ENCODE assay signal across 20 cellular contexts in genomic region chr20:16554766-16555543, GRCh38.
"Had no signal": no experiment of that assay in that cellular context is flagged by ENCODE, and none has a peak within 500 bp of the region (broad histone marks: within the 10 kb centered on the region; RNA-seq: fewer than 3 reads in every experiment).

No MANE protein-coding gene starts in this region.

- H3K36me3 ChIP-seq: breast epithelium, esophagus muscularis mucosa, heart left ventricle, prostate gland, sigmoid colon, upper lobe of right lung, WERI-Rb-1 had no signal

- H3K4me1 ChIP-seq: breast epithelium, prostate gland, testis had no signal

- H3K27me3 ChIP-seq: breast epithelium, dorsolateral prefrontal cortex, esophagus muscularis mucosa, heart left ventricle, sigmoid colon, testis, upper lobe of right lung had no signal

- H3K4me3 Mint-ChIP-seq: activated CD8-positive, alpha-beta T cell treated with anti-CD3 and anti-CD28 coated beads, Interleukin-2, amount 10 ng/mL, durations not matched to agents 7 days and 5 days; activated naive CD8-positive, alpha-beta T cell treated with anti-CD3 and anti-CD28 coated beads, Interleukin-2, amount 10 ng/mL, durations not matched to agents 7 days and 5 days; natural killer cell treated with Interleukin-12 subunit alpha and Interleukin-12 subunit beta and Interleukin-15 and Interleukin-18, amount 100 ng/mL, for 72 hours; stimulated activated naive CD8-positive, alpha-beta T cell treated with anti-CD3 and anti-CD28 coated beads, Interleukin-15, Interleukin-2, amounts not matched to agents 100 ng/mL and 50 ng/mL, for 24 hours had no signal

- H3K4me3 ChIP-seq: breast epithelium, dorsolateral prefrontal cortex, esophagus muscularis mucosa, heart left ventricle, prostate gland, sigmoid colon, testis, upper lobe of right lung had no signal

- H3K27ac ChIP-seq: breast epithelium, dorsolateral prefrontal cortex, esophagus muscularis mucosa, heart left ventricle, prostate gland, sigmoid colon, testis, upper lobe of right lung, WERI-Rb-1 had no signal

- H3K27me3 Mint-ChIP-seq: activated naive CD8-positive, alpha-beta T cell treated with anti-CD3 and anti-CD28 coated beads, Interleukin-2, amount 10 ng/mL, durations not matched to agents 7 days and 5 days; natural killer cell treated with Interleukin-12 subunit alpha and Interleukin-12 subunit beta and Interleukin-15 and Interleukin-18, amount 100 ng/mL, for 72 hours; stimulated activated naive CD8-positive, alpha-beta T cell treated with anti-CD3 and anti-CD28 coated beads, Interleukin-15, Interleukin-2, amounts not matched to agents 100 ng/mL and 50 ng/mL, for 24 hours had no signal

- H3K4me1 Mint-ChIP-seq: activated naive CD8-positive, alpha-beta T cell treated with anti-CD3 and anti-CD28 coated beads, Interleukin-2, amount 10 ng/mL, durations not matched to agents 7 days and 5 days had no signal

- H3K36me3 Mint-ChIP-seq: natural killer cell treated with Interleukin-12 subunit alpha and Interleukin-12 subunit beta and Interleukin-15 and Interleukin-18, amount 100 ng/mL, for 72 hours had no signal

- H3K9me3 Mint-ChIP-seq: natural killer cell treated with Interleukin-12 subunit alpha and Interleukin-12 subunit beta and Interleukin-15 and Interleukin-18, amount 100 ng/mL, for 72 hours had no signal

- DNase-seq: activated CD4-positive, alpha-beta T cell treated with anti-CD3 and anti-CD28 coated beads for 4 hours; activated CD8-positive, alpha-beta memory T cell treated with anti-CD3 and anti-CD28 coated beads, Interleukin-2, amount 50 U/mL, for 48 hours; activated CD8-positive, alpha-beta T cell treated with anti-CD3 and anti-CD28 coated beads, Interleukin-2, amount 10 ng/mL, durations not matched to agents 7 days and 5 days; activated naive CD8-positive, alpha-beta T cell treated with anti-CD3 and anti-CD28 coated beads, Interleukin-2, amount 10 ng/mL, durations not matched to agents 7 days and 5 days; aorta; dorsolateral prefrontal cortex; heart left ventricle; occipital lobe; sigmoid colon; stimulated activated CD4-positive, alpha-beta T cell treated with anti-CD3 and anti-CD28 coated beads, Interleukin-2, amount 100 ng/mL, for 48 hours; stimulated activated CD8-positive, alpha-beta memory T cell treated with anti-CD3 and anti-CD28 coated beads, Interleukin-4, amount 100 ng/mL, for 48 hours; testis; upper lobe of right lung; WERI-Rb-1 had no signal

- ATAC-seq: activated CD8-positive, alpha-beta T cell treated with anti-CD3 and anti-CD28 coated beads, Interleukin-2, amount 10 ng/mL, durations not matched to agents 7 days and 5 days; left lobe of liver; upper lobe of right lung had no signal

- H3K9me3 ChIP-seq: breast epithelium, esophagus muscularis mucosa, heart left ventricle, prostate gland, sigmoid colon, testis, upper lobe of right lung had no signal

- H3K27ac Mint-ChIP-seq: activated CD8-positive, alpha-beta T cell treated with anti-CD3 and anti-CD28 coated beads, Interleukin-2, amount 10 ng/mL, durations not matched to agents 7 days and 5 days; activated naive CD8-positive, alpha-beta T cell treated with anti-CD3 and anti-CD28 coated beads, Interleukin-2, amount 10 ng/mL, durations not matched to agents 7 days and 5 days; natural killer cell treated with Interleukin-12 subunit alpha and Interleukin-12 subunit beta and Interleukin-15 and Interleukin-18, amount 100 ng/mL, for 72 hours; stimulated activated naive CD8-positive, alpha-beta T cell treated with anti-CD3 and anti-CD28 coated beads, Interleukin-15, Interleukin-2, amounts not matched to agents 100 ng/mL and 50 ng/mL, for 24 hours had no signal
